In genomic region chr3:154122096-154122911, GRCh38 we compare ENCODE assay signal across 8 cellular contexts. TPM values are rescaled to one million over a fixed set of nuclear protein-coding genes. Genes with fewer than 3 reads are reported as not detected.
DNase-seq lines count a peak whose midpoint lies in the region; ATAC-seq, FAIRE-seq and TF ChIP-seq lines count a peak whose summit lies in the region.

No MANE protein-coding gene starts in this region.

- POLR2A ChIA-PET in endothelial cell of umbilical vein (lab: Charles Lee): no interaction called here
- POLR2A ChIA-PET in naive thymus-derived CD4-positive, alpha-beta T cell (lab: Charles Lee): interaction anchor here (0.8 kb wide), 1 partner anchor 8 kb away, joined by 3 read pairs; no protein-coding TSS in a partner anchor

- H3K9me3 ChIP-seq in SJSA1 (replicated peaks): no peaks in the 10 kb centered on the region; the same call in 1 of the 2 replicates
- no peaks in the 10 kb centered on the region for H3K9me3 ChIP-seq in endothelial cell of umbilical vein (replicated peaks; ENCODE audit: control insufficient read depth, insufficient read depth, low read length)
- H3K9me3 ChIP-seq in naive thymus-derived CD4-positive, alpha-beta T cell (ENCODE audit: control insufficient read depth in 2 of 3, low read length in 3 of 3): no peaks in the 10 kb centered on the region

- DNase-seq in activated CD8-positive, alpha-beta memory T cell treated with anti-CD3 and anti-CD28 coated beads for 24 hours: peak; percentile 57
- DNase-seq in activated CD8-positive, alpha-beta memory T cell treated with anti-CD3 and anti-CD28 coated beads, Interleukin-2, amount 50 U/mL, for 4 hours: no peak
- DNase-seq in SJSA1 (ENCODE audit: low read depth in 1 of 2, low spot score in 2 of 2) (no peak), endothelial cell of umbilical vein (ENCODE audit: low read depth, low spot score) (peak; percentile 19), NCI-H526 treated with DMSO at 0.1 percent for 48 hours (lab: John Stamatoyannopoulos, UW) (no peak), amniotic stem cell (lab: John Stamatoyannopoulos, UW) (no peak), NCI-H128 (lab: John Stamatoyannopoulos, UW; ENCODE audit: unreplicated experiment) (no peak)
- peak in 1 of 9 donors; percentile 6 for DNase-seq in naive thymus-derived CD4-positive, alpha-beta T cell

- no peak for TF ChIP-seq CTCF in endothelial cell of umbilical vein (IDR thresholded peaks at IDR 0.05; ENCODE audit: extremely low read depth in 1 of 2, insufficient read depth in 1 of 2, low read depth in 1 of 2, low read length in 2 of 2)

- peaks cover 0 to 3% (median 0%) of the 10 kb centered on the region in 5 donors for H3K36me3 Mint-ChIP-seq in naive thymus-derived CD4-positive, alpha-beta T cell

- CTCF ChIA-PET in endothelial cell of umbilical vein (lab: Charles Lee): interaction anchor here (1.7 to 2.2 kb wide), 6 partner anchors 10 to 133 kb away, joined by 6 to 22 read pairs (median 9); no protein-coding TSS in a partner anchor
- CTCF ChIA-PET in naive thymus-derived CD4-positive, alpha-beta T cell (lab: Charles Lee): no interaction called here

- peak overlapping the region; percentile 39 for H3K4me2 ChIP-seq in endothelial cell of umbilical vein (ENCODE audit: insufficient read depth, low read length)

- peak overlapping the region; percentile 78 for H3K4me3 ChIP-seq in SJSA1
- peak overlapping the region; percentile 35 to 68 (median 54) for H3K4me3 ChIP-seq in endothelial cell of umbilical vein (replicated peaks in 1 of 3; ENCODE audit: insufficient read depth in 1 of 3, low read depth in 1 of 3, low read length in 3 of 3)
- peak overlapping the region; percentile 57 for H3K4me3 ChIP-seq in naive thymus-derived CD4-positive, alpha-beta T cell (ENCODE audit: low read length)

- H3K27me3 Mint-ChIP-seq in naive thymus-derived CD4-positive, alpha-beta T cell: peaks cover 54 to 81% (median 66%) of the 10 kb centered on the region in 5 donors

- BruUV-seq in endothelial cell of umbilical vein (replicated peaks; lab: Mats Ljungman, UMichigan): TSS peak; percentile 11

- no peak for ATAC-seq in naive thymus-derived CD4-positive, alpha-beta T cell

- H4K20me1 ChIP-seq in endothelial cell of umbilical vein (replicated peaks; ENCODE audit: control insufficient read depth, extremely low read depth, insufficient read depth, low read length): no peaks in the 10 kb centered on the region

- peaks cover 11 to 24% (median 18%) of the 10 kb centered on the region in 7 donors for H3K4me1 Mint-ChIP-seq in naive thymus-derived CD4-positive, alpha-beta T cell

- peak overlapping the region; percentile 61 to 91 (median 82) for H3K4me3 Mint-ChIP-seq in naive thymus-derived CD4-positive, alpha-beta T cell

- H3K27ac Mint-ChIP-seq in naive thymus-derived CD4-positive, alpha-beta T cell: no peak overlapping the region

- peaks cover 0 to 5% (median 0%) of the 10 kb centered on the region in 11 donors for H3K9me3 Mint-ChIP-seq in naive thymus-derived CD4-positive, alpha-beta T cell

- H3K27me3 ChIP-seq in SJSA1 (replicated peaks) (no peaks in the 10 kb centered on the region), endothelial cell of umbilical vein (ENCODE audit: control insufficient read depth in 2 of 2, insufficient read depth in 2 of 2, low read length in 2 of 2) (no peaks in the 10 kb centered on the region)
- peaks cover 0 to 6% of the 10 kb centered on the region in 2 donors for H3K27me3 ChIP-seq in naive thymus-derived CD4-positive, alpha-beta T cell (ENCODE audit: control insufficient read depth in 2 of 2, insufficient read depth in 2 of 2, low read length in 2 of 2)

- H3K9me1 ChIP-seq in endothelial cell of umbilical vein (replicated peaks; ENCODE audit: control insufficient read depth, extremely low read depth, insufficient read depth, low read length): no peaks in the 10 kb centered on the region

- H2AFZ ChIP-seq in endothelial cell of umbilical vein (ENCODE audit: low read depth, low read length): peak overlapping the region; percentile 99

- dilution Hi-C loops in endothelial cell of umbilical vein (cut with MboI; ENCODE audit: extremely low pct_ligation_motif_present, low sequenced_read_pairs): no loop called here

- peak overlapping the region; percentile 29; the same call in 1 of the 2 replicates for H3K27ac ChIP-seq in SJSA1
- H3K27ac ChIP-seq in endothelial cell of umbilical vein (ENCODE audit: insufficient read depth, low read depth, low read length): no peak overlapping the region
- H3K27ac ChIP-seq in naive thymus-derived CD4-positive, alpha-beta T cell (ENCODE audit: low read depth, low read length): no peak overlapping the region

- H3K79me2 ChIP-seq in endothelial cell of umbilical vein (ENCODE audit: control insufficient read depth, insufficient read depth, low read length): no peaks in the 10 kb centered on the region

- no peak for TF ChIP-seq POLR2A in endothelial cell of umbilical vein (IDR thresholded peaks at IDR 0.05; ENCODE audit: low read depth, low read length)

- FAIRE-seq in endothelial cell of umbilical vein (lab: Jason Lieb, UNC): no peak

- H3K4me1 ChIP-seq in SJSA1 (replicated peaks) (peaks cover 17% of the 10 kb centered on the region), endothelial cell of umbilical vein (ENCODE audit: control insufficient read depth, extremely low read depth, insufficient read depth, low read length) (peaks cover 3% of the 10 kb centered on the region)
- no peaks in the 10 kb centered on the region for H3K4me1 ChIP-seq in naive thymus-derived CD4-positive, alpha-beta T cell (ENCODE audit: control insufficient read depth in 2 of 2, insufficient read depth in 2 of 2, low read length in 2 of 2)

- intact Hi-C loops in endothelial cell of umbilical vein (cut with micrococcal nuclease): loop anchor here (10.0 kb wide), 2 partner anchors 132 to 202 kb away; partner anchors contain the start of gene DHX36
- intact Hi-C loops in naive thymus-derived CD4-positive, alpha-beta T cell (cut with micrococcal nuclease): loop anchor here (5.0 to 10.0 kb wide), 2 partner anchors 132 to 200 kb away; partner anchors contain the start of gene DHX36 (in 2 of the 2)

- H3K9ac ChIP-seq in endothelial cell of umbilical vein (replicated peaks; ENCODE audit: extremely low read depth, insufficient read depth, low read length): peak overlapping the region; percentile 42

- H3K36me3 ChIP-seq in SJSA1: peaks cover 21% of the 10 kb centered on the region
- H3K36me3 ChIP-seq in endothelial cell of umbilical vein (ENCODE audit: control insufficient read depth in 2 of 2, extremely low read depth in 1 of 2, insufficient read depth in 2 of 2, low read length in 2 of 2): no peaks in the 10 kb centered on the region
- no peaks in the 10 kb centered on the region for H3K36me3 ChIP-seq in naive thymus-derived CD4-positive, alpha-beta T cell (ENCODE audit: control insufficient read depth in 2 of 3, insufficient read depth in 3 of 3, low read length in 3 of 3)

TF ChIP-seq in endothelial cell of umbilical vein, 7 proteins besides CTCF, POLR2A, EP300 and RAD21:
- TF ChIP-seq JUN (IDR thresholded peaks at IDR 0.05; ENCODE audit: borderline replicate concordance, insufficient read depth, insufficient read length, low read depth): no peak
- no peak for TF ChIP-seq FOS (IDR thresholded peaks at IDR 0.05; ENCODE audit: borderline replicate concordance, insufficient read depth, low read length)

RNA-seq across cellular contexts. Expression of gene ARHGEF26, which starts 1.1 kb away (rescaled TPM):
- total RNA-seq in SJSA1 (2014; rRNA removed; shearing (Covaris generic)): 12.0 and 14.9 TPM in 2 replicates
- total RNA-seq in endothelial cell of umbilical vein: 2.2 and 2.9 TPM in 2 replicates
- 0.30 and 0.57 TPM in 2 replicates for polyA plus RNA-seq in endothelial cell of umbilical vein
- 0.59 and 0.62 TPM in 2 replicates for polyA plus RNA-seq in endothelial cell of umbilical vein (2011; cell fraction: cytosol; rRNA removed)
- 1.4 and 1.7 TPM in 2 replicates for polyA plus RNA-seq in endothelial cell of umbilical vein (2011; cell fraction: nucleus; rRNA removed)
- polyA plus RNA-seq in endothelial cell of umbilical vein (2012): 0.41 and 2.2 TPM in 2 replicates
- polyA minus RNA-seq in endothelial cell of umbilical vein: 1.1 and 1.2 TPM in 2 replicates
- 0.31 TPM for polyA minus RNA-seq in endothelial cell of umbilical vein (2011; cell fraction: cytosol; rRNA and poly(A)+ RNA removed)
- 2.6 and 3.0 TPM in 2 replicates for polyA minus RNA-seq in endothelial cell of umbilical vein (2011; cell fraction: nucleus; rRNA and poly(A)+ RNA removed)
- total RNA-seq in naive thymus-derived CD4-positive, alpha-beta T cell: under 1 TPM in 2 of 5 experiments, not detected in 3; 0.08 to 0.13 TPM
- under 1 TPM; 0.10 to 0.35 TPM for polyA plus RNA-seq in naive thymus-derived CD4-positive, alpha-beta T cell

Comparison
In these comparisons a context has a peak if more than half of its experiments do, and no peak if none do; other contexts are left out.
1. DNase-seq: peak in activated CD8-positive, alpha-beta memory T cell treated with anti-CD3 and anti-CD28 coated beads for 24 hours (single experiment) and endothelial cell of umbilical vein (single experiment); none in activated CD8-positive, alpha-beta memory T cell treated with anti-CD3 and anti-CD28 coated beads, Interleukin-2, amount 50 U/mL, for 4 hours (single experiment), SJSA1 (0 of 2), NCI-H526 treated with DMSO at 0.1 percent for 48 hours (single experiment), amniotic stem cell (single experiment) and NCI-H128 (single experiment).
2. Peak in every context shown above with its lines, with median percentiles within 50 percentile points of each other: H3K4me3 ChIP-seq.